ENCODE assay signal across 1 cellular context in the genomic region with DNA sequence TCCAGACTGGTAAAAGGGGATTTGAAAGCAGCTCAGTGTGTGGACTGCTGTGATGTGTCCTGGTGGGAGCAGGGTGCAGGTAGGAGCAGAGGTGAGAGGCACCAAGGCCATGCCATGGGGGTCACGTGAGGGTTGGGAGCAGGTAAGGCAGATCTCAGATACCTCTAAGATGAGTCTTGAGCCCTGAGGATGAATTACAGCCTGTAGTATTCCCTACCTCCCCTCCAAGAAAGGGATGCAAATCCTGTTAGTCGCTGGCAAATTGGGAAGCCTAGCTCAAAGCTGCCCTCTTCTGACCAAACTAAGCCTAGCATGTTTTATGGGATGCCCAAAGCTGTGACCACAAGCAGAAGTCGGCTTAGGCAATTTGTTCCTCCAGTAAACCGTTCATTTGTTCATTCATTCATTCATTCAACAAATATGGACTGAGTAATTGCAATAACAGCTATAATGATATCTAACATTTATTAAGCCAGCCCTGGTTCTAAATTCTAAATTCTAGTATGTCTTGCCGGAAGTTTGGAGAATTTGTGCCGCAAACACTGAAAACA.
TF ChIP-seq lines count a peak whose summit lies in the region.

No MANE protein-coding gene starts in this region.

TF ChIP-seq in WTC11, 78 proteins besides CTCF, POLR2A, EP300 and RAD21 (continued from another document):
- TF ChIP-seq, protein P1, sequence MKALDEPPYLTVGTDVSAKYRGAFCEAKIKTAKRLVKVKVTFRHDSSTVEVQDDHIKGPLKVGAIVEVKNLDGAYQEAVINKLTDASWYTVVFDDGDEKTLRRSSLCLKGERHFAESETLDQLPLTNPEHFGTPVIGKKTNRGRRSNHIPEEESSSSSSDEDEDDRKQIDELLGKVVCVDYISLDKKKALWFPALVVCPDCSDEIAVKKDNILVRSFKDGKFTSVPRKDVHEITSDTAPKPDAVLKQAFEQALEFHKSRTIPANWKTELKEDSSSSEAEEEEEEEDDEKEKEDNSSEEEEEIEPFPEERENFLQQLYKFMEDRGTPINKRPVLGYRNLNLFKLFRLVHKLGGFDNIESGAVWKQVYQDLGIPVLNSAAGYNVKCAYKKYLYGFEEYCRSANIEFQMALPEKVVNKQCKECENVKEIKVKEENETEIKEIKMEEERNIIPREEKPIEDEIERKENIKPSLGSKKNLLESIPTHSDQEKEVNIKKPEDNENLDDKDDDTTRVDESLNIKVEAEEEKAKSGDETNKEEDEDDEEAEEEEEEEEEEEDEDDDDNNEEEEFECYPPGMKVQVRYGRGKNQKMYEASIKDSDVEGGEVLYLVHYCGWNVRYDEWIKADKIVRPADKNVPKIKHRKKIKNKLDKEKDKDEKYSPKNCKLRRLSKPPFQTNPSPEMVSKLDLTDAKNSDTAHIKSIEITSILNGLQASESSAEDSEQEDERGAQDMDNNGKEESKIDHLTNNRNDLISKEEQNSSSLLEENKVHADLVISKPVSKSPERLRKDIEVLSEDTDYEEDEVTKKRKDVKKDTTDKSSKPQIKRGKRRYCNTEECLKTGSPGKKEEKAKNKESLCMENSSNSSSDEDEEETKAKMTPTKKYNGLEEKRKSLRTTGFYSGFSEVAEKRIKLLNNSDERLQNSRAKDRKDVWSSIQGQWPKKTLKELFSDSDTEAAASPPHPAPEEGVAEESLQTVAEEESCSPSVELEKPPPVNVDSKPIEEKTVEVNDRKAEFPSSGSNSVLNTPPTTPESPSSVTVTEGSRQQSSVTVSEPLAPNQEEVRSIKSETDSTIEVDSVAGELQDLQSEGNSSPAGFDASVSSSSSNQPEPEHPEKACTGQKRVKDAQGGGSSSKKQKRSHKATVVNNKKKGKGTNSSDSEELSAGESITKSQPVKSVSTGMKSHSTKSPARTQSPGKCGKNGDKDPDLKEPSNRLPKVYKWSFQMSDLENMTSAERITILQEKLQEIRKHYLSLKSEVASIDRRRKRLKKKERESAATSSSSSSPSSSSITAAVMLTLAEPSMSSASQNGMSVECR (CRISPR knock-in tag; IDR thresholded peaks at IDR 0.05; ENCODE audit: borderline replicate concordance): no peak
- TF ChIP-seq, protein P2, sequence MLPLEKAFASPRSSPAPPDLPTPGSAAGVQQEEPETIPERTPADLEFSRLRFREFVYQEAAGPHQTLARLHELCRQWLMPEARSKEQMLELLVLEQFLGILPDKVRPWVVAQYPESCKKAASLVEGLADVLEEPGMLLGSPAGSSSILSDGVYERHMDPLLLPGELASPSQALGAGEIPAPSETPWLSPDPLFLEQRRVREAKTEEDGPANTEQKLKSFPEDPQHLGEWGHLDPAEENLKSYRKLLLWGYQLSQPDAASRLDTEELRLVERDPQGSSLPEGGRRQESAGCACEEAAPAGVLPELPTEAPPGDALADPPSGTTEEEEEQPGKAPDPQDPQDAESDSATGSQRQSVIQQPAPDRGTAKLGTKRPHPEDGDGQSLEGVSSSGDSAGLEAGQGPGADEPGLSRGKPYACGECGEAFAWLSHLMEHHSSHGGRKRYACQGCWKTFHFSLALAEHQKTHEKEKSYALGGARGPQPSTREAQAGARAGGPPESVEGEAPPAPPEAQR (CRISPR knock-in tag; IDR thresholded peaks at IDR 0.05): no peak
- TF ChIP-seq NR1H2 (CRISPR knock-in tag; IDR thresholded peaks at IDR 0.05): no peak
